In genomic region chr15:95215016-95215415, GRCh38 we compare ENCODE assay signal across 19 cellular contexts.
"Had no signal": no experiment of that assay in that cellular context is flagged by ENCODE, and none has a peak within 500 bp of the region (broad histone marks: within the 10 kb centered on the region; RNA-seq: fewer than 3 reads in every experiment).

No MANE protein-coding gene starts in this region.

- H3K9ac ChIP-seq: KMS-11, SK-N-SH had no signal

- H3K27me3 Mint-ChIP-seq: IgD-negative memory B cell had no signal

- H3K4me3 Mint-ChIP-seq: IgD-negative memory B cell had no signal

- H3K4me2 ChIP-seq: KMS-11, SK-N-SH had no signal

- H3K4me3 ChIP-seq: K562 had no signal

- DNase-seq: Kasumi-1, MM.1S, NCI-H1092 treated with DMSO at 0.1 percent for 48 hours, NCI-H1436, NCI-H187, NCI-H2029 treated with DMSO at 0.1 percent for 48 hours, NCI-H2171 treated with DMSO at 0.1 percent for 48 hours, NCI-H345, NCI-H446 treated with DMSO at 0.1 percent for 48 hours, NCI-H510A treated with DMSO at 0.1 percent for 48 hours, NCI-H526 treated with DMSO at 0.1 percent for 48 hours, NCI-H748 treated with DMSO at 0.1 percent for 48 hours, RPMI8226, SHP77, SK-N-SH had no signal

- H3K27ac Mint-ChIP-seq: IgD-negative memory B cell had no signal

- H3K36me3 Mint-ChIP-seq: IgD-negative memory B cell had no signal

- H3K4me1 Mint-ChIP-seq: IgD-negative memory B cell had no signal

- H3K27ac ChIP-seq: HL-60, KMS-11 had no signal
